1 cellular context compared by ENCODE assay signal in genomic region chr6:63589955-63590411, GRCh38.
TF ChIP-seq lines count a peak whose summit lies in the region.

No MANE protein-coding gene starts in this region.

TF ChIP-seq in HepG2, 621 proteins besides CTCF, POLR2A, EP300 and RAD21 (continued from another document and continues in another):
- TF ChIP-seq, protein P1, sequence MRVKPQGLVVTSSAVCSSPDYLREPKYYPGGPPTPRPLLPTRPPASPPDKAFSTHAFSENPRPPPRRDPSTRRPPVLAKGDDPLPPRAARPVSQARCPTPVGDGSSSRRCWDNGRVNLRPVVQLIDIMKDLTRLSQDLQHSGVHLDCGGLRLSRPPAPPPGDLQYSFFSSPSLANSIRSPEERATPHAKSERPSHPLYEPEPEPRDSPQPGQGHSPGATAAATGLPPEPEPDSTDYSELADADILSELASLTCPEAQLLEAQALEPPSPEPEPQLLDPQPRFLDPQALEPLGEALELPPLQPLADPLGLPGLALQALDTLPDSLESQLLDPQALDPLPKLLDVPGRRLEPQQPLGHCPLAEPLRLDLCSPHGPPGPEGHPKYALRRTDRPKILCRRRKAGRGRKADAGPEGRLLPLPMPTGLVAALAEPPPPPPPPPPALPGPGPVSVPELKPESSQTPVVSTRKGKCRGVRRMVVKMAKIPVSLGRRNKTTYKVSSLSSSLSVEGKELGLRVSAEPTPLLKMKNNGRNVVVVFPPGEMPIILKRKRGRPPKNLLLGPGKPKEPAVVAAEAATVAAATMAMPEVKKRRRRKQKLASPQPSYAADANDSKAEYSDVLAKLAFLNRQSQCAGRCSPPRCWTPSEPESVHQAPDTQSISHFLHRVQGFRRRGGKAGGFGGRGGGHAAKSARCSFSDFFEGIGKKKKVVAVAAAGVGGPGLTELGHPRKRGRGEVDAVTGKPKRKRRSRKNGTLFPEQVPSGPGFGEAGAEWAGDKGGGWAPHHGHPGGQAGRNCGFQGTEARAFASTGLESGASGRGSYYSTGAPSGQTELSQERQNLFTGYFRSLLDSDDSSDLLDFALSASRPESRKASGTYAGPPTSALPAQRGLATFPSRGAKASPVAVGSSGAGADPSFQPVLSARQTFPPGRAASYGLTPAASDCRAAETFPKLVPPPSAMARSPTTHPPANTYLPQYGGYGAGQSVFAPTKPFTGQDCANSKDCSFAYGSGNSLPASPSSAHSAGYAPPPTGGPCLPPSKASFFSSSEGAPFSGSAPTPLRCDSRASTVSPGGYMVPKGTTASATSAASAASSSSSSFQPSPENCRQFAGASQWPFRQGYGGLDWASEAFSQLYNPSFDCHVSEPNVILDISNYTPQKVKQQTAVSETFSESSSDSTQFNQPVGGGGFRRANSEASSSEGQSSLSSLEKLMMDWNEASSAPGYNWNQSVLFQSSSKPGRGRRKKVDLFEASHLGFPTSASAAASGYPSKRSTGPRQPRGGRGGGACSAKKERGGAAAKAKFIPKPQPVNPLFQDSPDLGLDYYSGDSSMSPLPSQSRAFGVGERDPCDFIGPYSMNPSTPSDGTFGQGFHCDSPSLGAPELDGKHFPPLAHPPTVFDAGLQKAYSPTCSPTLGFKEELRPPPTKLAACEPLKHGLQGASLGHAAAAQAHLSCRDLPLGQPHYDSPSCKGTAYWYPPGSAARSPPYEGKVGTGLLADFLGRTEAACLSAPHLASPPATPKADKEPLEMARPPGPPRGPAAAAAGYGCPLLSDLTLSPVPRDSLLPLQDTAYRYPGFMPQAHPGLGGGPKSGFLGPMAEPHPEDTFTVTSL (CRISPR knock-in tag; IDR thresholded peaks at IDR 0.05; ENCODE audit: borderline replicate concordance) = peak; percentile 87; the same call in 1 of the 2 replicates
- no peak for TF ChIP-seq MATR3 (CRISPR knock-in tag; IDR thresholded peaks at IDR 0.05)
- TF ChIP-seq PPARG (CRISPR knock-in tag; conservative IDR thresholded peaks at IDR 0.05) = peak; percentile 80
- TF ChIP-seq, protein P2, sequence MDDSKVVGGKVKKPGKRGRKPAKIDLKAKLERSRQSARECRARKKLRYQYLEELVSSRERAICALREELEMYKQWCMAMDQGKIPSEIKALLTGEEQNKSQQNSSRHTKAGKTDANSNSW (CRISPR knock-in tag; IDR thresholded peaks at IDR 0.05; ENCODE audit: borderline replicate concordance) = no peak
- TF ChIP-seq ZNF547 (CRISPR knock-in tag; IDR thresholded peaks at IDR 0.05) = no peak
- TF ChIP-seq MYC (CRISPR knock-in tag; IDR thresholded peaks at IDR 0.05; ENCODE audit: borderline replicate concordance) = no peak
- peak; percentile 49 for TF ChIP-seq FOXP1 (IDR thresholded peaks at IDR 0.05)
- peak; percentile 95 for TF ChIP-seq FOXP1 (CRISPR knock-in tag; IDR thresholded peaks at IDR 0.05)
- TF ChIP-seq ZNF24 (IDR thresholded peaks at IDR 0.05) = 0 out of 2 replicates have a peak, but pooled peaks have one; percentile 42
- no peak for TF ChIP-seq ZSCAN30 (CRISPR knock-in tag; IDR thresholded peaks at IDR 0.05)
- no peak for TF ChIP-seq ZNF777 (CRISPR knock-in tag; IDR thresholded peaks at IDR 0.05)
- TF ChIP-seq, protein P3, sequence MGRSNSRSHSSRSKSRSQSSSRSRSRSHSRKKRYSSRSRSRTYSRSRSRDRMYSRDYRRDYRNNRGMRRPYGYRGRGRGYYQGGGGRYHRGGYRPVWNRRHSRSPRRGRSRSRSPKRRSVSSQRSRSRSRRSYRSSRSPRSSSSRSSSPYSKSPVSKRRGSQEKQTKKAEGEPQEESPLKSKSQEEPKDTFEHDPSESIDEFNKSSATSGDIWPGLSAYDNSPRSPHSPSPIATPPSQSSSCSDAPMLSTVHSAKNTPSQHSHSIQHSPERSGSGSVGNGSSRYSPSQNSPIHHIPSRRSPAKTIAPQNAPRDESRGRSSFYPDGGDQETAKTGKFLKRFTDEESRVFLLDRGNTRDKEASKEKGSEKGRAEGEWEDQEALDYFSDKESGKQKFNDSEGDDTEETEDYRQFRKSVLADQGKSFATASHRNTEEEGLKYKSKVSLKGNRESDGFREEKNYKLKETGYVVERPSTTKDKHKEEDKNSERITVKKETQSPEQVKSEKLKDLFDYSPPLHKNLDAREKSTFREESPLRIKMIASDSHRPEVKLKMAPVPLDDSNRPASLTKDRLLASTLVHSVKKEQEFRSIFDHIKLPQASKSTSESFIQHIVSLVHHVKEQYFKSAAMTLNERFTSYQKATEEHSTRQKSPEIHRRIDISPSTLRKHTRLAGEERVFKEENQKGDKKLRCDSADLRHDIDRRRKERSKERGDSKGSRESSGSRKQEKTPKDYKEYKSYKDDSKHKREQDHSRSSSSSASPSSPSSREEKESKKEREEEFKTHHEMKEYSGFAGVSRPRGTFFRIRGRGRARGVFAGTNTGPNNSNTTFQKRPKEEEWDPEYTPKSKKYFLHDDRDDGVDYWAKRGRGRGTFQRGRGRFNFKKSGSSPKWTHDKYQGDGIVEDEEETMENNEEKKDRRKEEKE (IDR thresholded peaks at IDR 0.05) = no peak
- peak; percentile 78; the same call in 1 of the 2 replicates for TF ChIP-seq SALL1 (CRISPR knock-in tag; IDR thresholded peaks at IDR 0.05)
- 0 out of 2 replicates have a peak, but pooled peaks have one; percentile 28 for TF ChIP-seq BRCA1 (CRISPR knock-in tag; IDR thresholded peaks at IDR 0.05)
- TF ChIP-seq RFX5 (IDR thresholded peaks at IDR 0.05; ENCODE audit: low read depth, low read length) = peak; percentile 100
- peak; percentile 81 for TF ChIP-seq PAXIP1 (CRISPR knock-in tag; conservative IDR thresholded peaks at IDR 0.05)
- TF ChIP-seq ZNF580 (CRISPR knock-in tag; IDR thresholded peaks at IDR 0.05; ENCODE audit: borderline replicate concordance, low read depth) = no peak
- peak; percentile 82; the same call in 1 of the 2 replicates for TF ChIP-seq ZKSCAN8 (CRISPR knock-in tag; IDR thresholded peaks at IDR 0.05; ENCODE audit: borderline replicate concordance)
- TF ChIP-seq FOXK1 (CRISPR knock-in tag; IDR thresholded peaks at IDR 0.05; ENCODE audit: borderline replicate concordance, low read depth) = peak; percentile 76; the same call in 1 of the 2 replicates
- TF ChIP-seq ZBTB38 (CRISPR knock-in tag; IDR thresholded peaks at IDR 0.05) = no peak
- TF ChIP-seq ZNF614 (CRISPR knock-in tag; IDR thresholded peaks at IDR 0.05; ENCODE audit: borderline replicate concordance) = peak; percentile 55; the same call in 1 of the 2 replicates
- peak; percentile 76 for TF ChIP-seq ZMYM4 (CRISPR knock-in tag; IDR thresholded peaks at IDR 0.05)
- TF ChIP-seq NCOA1 (CRISPR knock-in tag; IDR thresholded peaks at IDR 0.05) = 0 out of 2 replicates have a peak, but pooled peaks have one; percentile 30
- TF ChIP-seq NR2C2 (CRISPR knock-in tag; IDR thresholded peaks at IDR 0.05; ENCODE audit: borderline replicate concordance) = 0 out of 2 replicates have a peak, but pooled peaks have one; percentile 14
- TF ChIP-seq SMARCC2 (IDR thresholded peaks at IDR 0.05) = 0 out of 2 replicates have a peak, but pooled peaks have one; percentile 25
- TF ChIP-seq ONECUT2 (CRISPR knock-in tag; IDR thresholded peaks at IDR 0.05) = peak; percentile 93
- TF ChIP-seq SIX4 (CRISPR knock-in tag; IDR thresholded peaks at IDR 0.05) = peak; percentile 25; the same call in 1 of the 2 replicates
- no peak for TF ChIP-seq TOPORS (CRISPR knock-in tag; IDR thresholded peaks at IDR 0.05)
- TF ChIP-seq SMC3 (IDR thresholded peaks at IDR 0.05; ENCODE audit: low read length) = no peak
- TF ChIP-seq, protein P4, sequence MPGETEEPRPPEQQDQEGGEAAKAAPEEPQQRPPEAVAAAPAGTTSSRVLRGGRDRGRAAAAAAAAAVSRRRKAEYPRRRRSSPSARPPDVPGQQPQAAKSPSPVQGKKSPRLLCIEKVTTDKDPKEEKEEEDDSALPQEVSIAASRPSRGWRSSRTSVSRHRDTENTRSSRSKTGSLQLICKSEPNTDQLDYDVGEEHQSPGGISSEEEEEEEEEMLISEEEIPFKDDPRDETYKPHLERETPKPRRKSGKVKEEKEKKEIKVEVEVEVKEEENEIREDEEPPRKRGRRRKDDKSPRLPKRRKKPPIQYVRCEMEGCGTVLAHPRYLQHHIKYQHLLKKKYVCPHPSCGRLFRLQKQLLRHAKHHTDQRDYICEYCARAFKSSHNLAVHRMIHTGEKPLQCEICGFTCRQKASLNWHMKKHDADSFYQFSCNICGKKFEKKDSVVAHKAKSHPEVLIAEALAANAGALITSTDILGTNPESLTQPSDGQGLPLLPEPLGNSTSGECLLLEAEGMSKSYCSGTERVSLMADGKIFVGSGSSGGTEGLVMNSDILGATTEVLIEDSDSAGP (CRISPR knock-in tag; IDR thresholded peaks at IDR 0.05; ENCODE audit: borderline replicate concordance) = no peak
- TF ChIP-seq MAFK (conservative IDR thresholded peaks at IDR 0.05 in 1 of 2, IDR thresholded peaks at IDR 0.05 in 1 of 2; ENCODE audit: low read length in 2 of 2) = 0 out of 4 replicates have a peak, but pooled peaks of 1 of the 2 experiments have one; percentile 9
- no peak for TF ChIP-seq MZF1 (CRISPR knock-in tag; IDR thresholded peaks at IDR 0.05; ENCODE audit: borderline replicate concordance)
- no peak for TF ChIP-seq ZNF563 (CRISPR knock-in tag; IDR thresholded peaks at IDR 0.05)
- 0 out of 2 replicates have a peak, but pooled peaks have one; percentile 14 for TF ChIP-seq KMT2A (CRISPR knock-in tag; IDR thresholded peaks at IDR 0.05)
- TF ChIP-seq, protein P5, sequence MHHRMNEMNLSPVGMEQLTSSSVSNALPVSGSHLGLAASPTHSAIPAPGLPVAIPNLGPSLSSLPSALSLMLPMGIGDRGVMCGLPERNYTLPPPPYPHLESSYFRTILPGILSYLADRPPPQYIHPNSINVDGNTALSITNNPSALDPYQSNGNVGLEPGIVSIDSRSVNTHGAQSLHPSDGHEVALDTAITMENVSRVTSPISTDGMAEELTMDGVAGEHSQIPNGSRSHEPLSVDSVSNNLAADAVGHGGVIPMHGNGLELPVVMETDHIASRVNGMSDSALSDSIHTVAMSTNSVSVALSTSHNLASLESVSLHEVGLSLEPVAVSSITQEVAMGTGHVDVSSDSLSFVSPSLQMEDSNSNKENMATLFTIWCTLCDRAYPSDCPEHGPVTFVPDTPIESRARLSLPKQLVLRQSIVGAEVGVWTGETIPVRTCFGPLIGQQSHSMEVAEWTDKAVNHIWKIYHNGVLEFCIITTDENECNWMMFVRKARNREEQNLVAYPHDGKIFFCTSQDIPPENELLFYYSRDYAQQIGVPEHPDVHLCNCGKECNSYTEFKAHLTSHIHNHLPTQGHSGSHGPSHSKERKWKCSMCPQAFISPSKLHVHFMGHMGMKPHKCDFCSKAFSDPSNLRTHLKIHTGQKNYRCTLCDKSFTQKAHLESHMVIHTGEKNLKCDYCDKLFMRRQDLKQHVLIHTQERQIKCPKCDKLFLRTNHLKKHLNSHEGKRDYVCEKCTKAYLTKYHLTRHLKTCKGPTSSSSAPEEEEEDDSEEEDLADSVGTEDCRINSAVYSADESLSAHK (CRISPR knock-in tag; IDR thresholded peaks at IDR 0.05; ENCODE audit: borderline replicate concordance) = no peak
- TF ChIP-seq TCF7 (IDR thresholded peaks at IDR 0.05; ENCODE audit: low read depth) = peak; percentile 62
- TF ChIP-seq SSRP1 (CRISPR knock-in tag; IDR thresholded peaks at IDR 0.05) = no peak
- TF ChIP-seq RFXAP (CRISPR knock-in tag; IDR thresholded peaks at IDR 0.05; ENCODE audit: borderline replicate concordance) = peak; percentile 100
- TF ChIP-seq ADNP (CRISPR knock-in tag; IDR thresholded peaks at IDR 0.05) = no peak
- TF ChIP-seq BCL6 (CRISPR knock-in tag; IDR thresholded peaks at IDR 0.05) = peak; percentile 66
- TF ChIP-seq SRSF1 (optimal IDR thresholded peaks at IDR 0.05; ENCODE audit: low read depth, low read length) = no peak
- no peak for TF ChIP-seq ZNF232 (CRISPR knock-in tag; IDR thresholded peaks at IDR 0.05; ENCODE audit: borderline replicate concordance)
- peak; percentile 51; the same call in 1 of the 2 replicates for TF ChIP-seq ISL2 (CRISPR knock-in tag; IDR thresholded peaks at IDR 0.05)
- no peak for TF ChIP-seq PBX2 (CRISPR knock-in tag; IDR thresholded peaks at IDR 0.05)
- TF ChIP-seq KDM1A (CRISPR knock-in tag; IDR thresholded peaks at IDR 0.05) = no peak
- TF ChIP-seq ZNF138 (CRISPR knock-in tag; IDR thresholded peaks at IDR 0.05; ENCODE audit: low read depth) = no peak
- TF ChIP-seq ZSCAN12 (CRISPR knock-in tag; IDR thresholded peaks at IDR 0.05) = no peak
- TF ChIP-seq HOXA3 (CRISPR knock-in tag; IDR thresholded peaks at IDR 0.05) = peak; percentile 51; the same call in 1 of the 2 replicates
- no peak for TF ChIP-seq ZBTB1 (CRISPR knock-in tag; IDR thresholded peaks at IDR 0.05; ENCODE audit: borderline replicate concordance)
- TF ChIP-seq ZNF891 (CRISPR knock-in tag; IDR thresholded peaks at IDR 0.05) = no peak
- TF ChIP-seq U2AF1 (optimal IDR thresholded peaks at IDR 0.05; ENCODE audit: low read depth, low read length) = no peak
- TF ChIP-seq ZNF224 (CRISPR knock-in tag; IDR thresholded peaks at IDR 0.05) = no peak
- peak; percentile 54 for TF ChIP-seq TARDBP (CRISPR knock-in tag; IDR thresholded peaks at IDR 0.05)
- TF ChIP-seq ARHGAP35 (CRISPR knock-in tag; IDR thresholded peaks at IDR 0.05; ENCODE audit: borderline replicate concordance) = no peak
